ENCODE assay signal across 7 cellular contexts in genomic region chr15:38254065-38254883, GRCh38. TPM values are rescaled to one million over a fixed set of nuclear protein-coding genes. Genes with fewer than 3 reads are reported as not detected.
DNase-seq lines count a peak whose midpoint lies in the region; ATAC-seq and TF ChIP-seq lines count a peak whose summit lies in the region.

No MANE protein-coding gene starts in this region.

- peak overlapping the region; percentile 91 for H3K4me3 Mint-ChIP-seq in stimulated activated naive CD8-positive, alpha-beta T cell treated with anti-CD3 and anti-CD28 coated beads, Interleukin-15, Interleukin-2, amounts not matched to agents 100 ng/mL and 50 ng/mL, for 24 hours

- peak overlapping the region; percentile 82 for H3K4me3 ChIP-seq in choroid plexus epithelial cell (ENCODE audit: low read depth, low read length)

- H3K27me3 Mint-ChIP-seq in stimulated activated naive CD8-positive, alpha-beta T cell treated with anti-CD3 and anti-CD28 coated beads, Interleukin-15, Interleukin-2, amounts not matched to agents 100 ng/mL and 50 ng/mL, for 24 hours, result peaks cover 25% of the 10 kb centered on the region

- peaks cover 24% of the 10 kb centered on the region for H3K4me1 Mint-ChIP-seq in stimulated activated naive CD8-positive, alpha-beta T cell treated with anti-CD3 and anti-CD28 coated beads, Interleukin-15, Interleukin-2, amounts not matched to agents 100 ng/mL and 50 ng/mL, for 24 hours (ENCODE audit: low read depth)

- no peak for TF ChIP-seq CTCF in choroid plexus epithelial cell (conservative IDR thresholded peaks at IDR 0.05; ENCODE audit: low read depth, low read length)

- no peaks in the 10 kb centered on the region for H3K36me3 Mint-ChIP-seq in stimulated activated naive CD8-positive, alpha-beta T cell treated with anti-CD3 and anti-CD28 coated beads, Interleukin-15, Interleukin-2, amounts not matched to agents 100 ng/mL and 50 ng/mL, for 24 hours (ENCODE audit: low read depth)

- DNase-seq in GM04503 (ENCODE audit: low read depth), result peak; percentile 33
- DNase-seq in H4 (ENCODE audit: low spot score), result peak; percentile 63
- DNase-seq in M059J (ENCODE audit: low read depth), result peak; percentile 71
- peak; percentile 58 for DNase-seq in SKM-1 (lab: John Stamatoyannopoulos, UW; ENCODE audit: unreplicated experiment)
- DNase-seq in choroid plexus epithelial cell (ENCODE audit: low read depth), result peak; percentile 83
- no peak for DNase-seq in left lobe of liver (ENCODE audit: low spot score)

- peak; percentile 16 for ATAC-seq in left lobe of liver

- peak overlapping the region; percentile 53 for H3K27ac Mint-ChIP-seq in stimulated activated naive CD8-positive, alpha-beta T cell treated with anti-CD3 and anti-CD28 coated beads, Interleukin-15, Interleukin-2, amounts not matched to agents 100 ng/mL and 50 ng/mL, for 24 hours

- no peaks in the 10 kb centered on the region for H3K9me3 Mint-ChIP-seq in stimulated activated naive CD8-positive, alpha-beta T cell treated with anti-CD3 and anti-CD28 coated beads, Interleukin-15, Interleukin-2, amounts not matched to agents 100 ng/mL and 50 ng/mL, for 24 hours

RNA-seq across cellular contexts. Expression of gene SPRED1, which starts 1.6 kb away (rescaled TPM):
- total RNA-seq in H4 (2014; rRNA removed; shearing (Covaris generic)), result 10.1 and 15.6 TPM in 2 replicates
- 9.7 and 18.4 TPM in 2 replicates for total RNA-seq in M059J (2014; rRNA removed; shearing (Covaris generic))
- total RNA-seq in left lobe of liver, result 4.2 TPM
